In the genomic region with DNA sequence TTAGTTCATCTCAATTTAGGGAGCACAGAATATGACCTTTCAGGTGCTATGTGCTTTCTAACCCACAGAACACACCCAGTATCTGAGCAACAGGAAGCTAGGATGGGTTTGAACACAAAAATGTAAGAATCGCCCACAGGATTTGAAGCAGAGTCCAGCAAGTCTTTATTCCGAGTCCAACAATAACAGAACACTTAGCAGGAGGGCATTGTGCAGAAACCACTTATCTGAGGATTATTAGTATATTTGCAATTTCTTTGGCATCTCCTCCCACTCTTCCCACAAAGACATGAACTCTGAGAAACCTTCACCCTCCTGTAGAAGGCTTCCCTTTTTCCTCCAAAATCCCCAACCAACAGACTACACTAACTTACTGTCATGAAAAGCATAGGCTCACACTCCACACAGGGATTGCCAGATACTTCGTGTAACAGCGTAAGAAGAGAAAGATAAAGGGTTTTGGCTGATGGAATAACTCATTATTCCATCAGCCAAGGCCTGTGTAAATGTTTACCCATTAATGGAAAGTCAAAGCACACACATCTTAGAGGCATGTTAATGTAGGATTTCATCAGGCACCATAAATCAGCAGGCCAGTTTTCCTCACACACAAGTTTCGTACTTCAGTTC, we compare ENCODE assay signal across 13 cellular contexts. TPM values are rescaled to one million over a fixed set of nuclear protein-coding genes. Genes with fewer than 3 reads are reported as not detected.
DNase-seq lines count a peak whose midpoint lies in the region; ATAC-seq and TF ChIP-seq lines count a peak whose summit lies in the region.
"Had no signal": no experiment of that assay in that cellular context is flagged by ENCODE, and none has a peak within 500 bp of the region (broad histone marks: within the 10 kb centered on the region; RNA-seq: fewer than 3 reads in every experiment).

No MANE protein-coding gene starts in this region.

- H3K27me3 ChIP-seq in CD8-positive, alpha-beta T cell (ENCODE audit: insufficient read depth, low read length), result no peaks in the 10 kb centered on the region
- H3K27me3 ChIP-seq in MG63 (no peaks in the 10 kb centered on the region), tibial nerve (no peaks in the 10 kb centered on the region)
- H3K27me3 ChIP-seq: dorsolateral prefrontal cortex had no signal

- H3K36me3 ChIP-seq in CD8-positive, alpha-beta T cell (ENCODE audit: insufficient read depth, low read length), result no peaks in the 10 kb centered on the region
- H3K36me3 ChIP-seq in MG63, result peaks cover 20% of the 10 kb centered on the region
- no peaks in the 10 kb centered on the region for H3K36me3 ChIP-seq in tibial nerve

- H3K4me1 ChIP-seq in CD8-positive, alpha-beta T cell (ENCODE audit: insufficient read depth, low read length), result no peaks in the 10 kb centered on the region
- H3K4me1 ChIP-seq in tibial nerve, result peaks cover 0 to 45% (median 15%) of the 10 kb centered on the region in 4 donors

- POLR2A ChIA-PET in CD8-positive, alpha-beta T cell (lab: Charles Lee), result no interaction called here

- 27 to 28% methylated on average over 5 of the region's 5 CpGs for WGBS in tibial nerve, 2 donors

- peak; percentile 29 for ATAC-seq in CD8-positive, alpha-beta T cell
- no peak for ATAC-seq in GM18502 (IDR thresholded peaks at IDR 0.05; ENCODE audit: poor library complexity, unreplicated experiment)
- ATAC-seq: GM23338 had no signal

- H3K4me3 Mint-ChIP-seq in CD8-positive, alpha-beta T cell, result no peak overlapping the region
- H3K4me3 Mint-ChIP-seq: activated T-cell treated with anti-CD3 and anti-CD28 coated beads, Interleukin-2, amount 50 U/mL, for 24 hours; GM23338 had no signal

- no peak for TF ChIP-seq CTCF in CD8-positive, alpha-beta T cell (IDR thresholded peaks at IDR 0.05)
- TF ChIP-seq CTCF in tibial nerve (IDR thresholded peaks at IDR 0.05), result no peak

- H3K4me1 Mint-ChIP-seq in CD8-positive, alpha-beta T cell (ENCODE audit: low read depth), result peaks cover 7% of the 10 kb centered on the region

- no peak overlapping the region for H3K4me3 ChIP-seq in CD8-positive, alpha-beta T cell (ENCODE audit: low read depth, low read length)
- H3K4me3 ChIP-seq in MG63 (no peak overlapping the region), tibial nerve (no peak overlapping the region)
- H3K4me3 ChIP-seq: dorsolateral prefrontal cortex, GM23338 had no signal

- CTCF ChIA-PET in CD8-positive, alpha-beta T cell (lab: Charles Lee), result interaction anchor here (1.0 kb wide), 1 partner anchor 14 kb away, joined by 3 read pairs; no protein-coding TSS in a partner anchor

- no peak for DNase-seq in CD8-positive, alpha-beta T cell
- DNase-seq in MG63, result peak; percentile 69
- DNase-seq in brain pericyte (ENCODE audit: low read depth, low spot score), result peak; percentile 55
- DNase-seq in myocyte (ENCODE audit: low read depth), result peak; percentile 23
- no peak for DNase-seq in KG1 (lab: John Stamatoyannopoulos, UW)
- no peak for DNase-seq in putamen (ENCODE audit: low spot score)
- no peak for DNase-seq in tibial nerve (ENCODE audit: low spot score in 2 of 2)
- DNase-seq: activated T-cell treated with anti-CD3 and anti-CD28 coated beads, Interleukin-2, amount 50 U/mL, for 24 hours; dorsolateral prefrontal cortex; retina had no signal

- intact Hi-C loops in CD8-positive, alpha-beta T cell (cut with DNase I, micrococcal nuclease), result no loop called here

- H3K27ac Mint-ChIP-seq in CD8-positive, alpha-beta T cell, result no peak overlapping the region
- H3K27ac Mint-ChIP-seq: activated T-cell treated with anti-CD3 and anti-CD28 coated beads, Interleukin-2, amount 50 U/mL, for 24 hours; GM23338 had no signal

- no peaks in the 10 kb centered on the region for H3K36me3 Mint-ChIP-seq in CD8-positive, alpha-beta T cell

- H3K27me3 Mint-ChIP-seq in CD8-positive, alpha-beta T cell (ENCODE audit: low read depth), result peaks cover 3% of the 10 kb centered on the region

- no peaks in the 10 kb centered on the region for H3K9me3 ChIP-seq in CD8-positive, alpha-beta T cell (ENCODE audit: low read length)
- H3K9me3 ChIP-seq in MG63, result no peaks in the 10 kb centered on the region
- no peaks in the 10 kb centered on the region for H3K9me3 ChIP-seq in tibial nerve

- no peaks in the 10 kb centered on the region for H3K9me3 Mint-ChIP-seq in CD8-positive, alpha-beta T cell
- H3K9me3 Mint-ChIP-seq: activated T-cell treated with anti-CD3 and anti-CD28 coated beads, Interleukin-2, amount 50 U/mL, for 24 hours; GM23338 had no signal

- H3K27ac ChIP-seq in CD8-positive, alpha-beta T cell (ENCODE audit: low read depth, low read length), result no peak overlapping the region
- H3K27ac ChIP-seq in tibial nerve, result peak overlapping the region in 2 of 4 donors; percentile 33 to 56
- H3K27ac ChIP-seq: HL-60 had no signal

- TF ChIP-seq EP300 in tibial nerve (IDR thresholded peaks at IDR 0.05), result peak in 1 of 2 donors; percentile 5

- TF ChIP-seq POLR2A in tibial nerve (IDR thresholded peaks at IDR 0.05), result no peak

RNA-seq across cellular contexts. Expression of gene SIPA1L2, which starts 16.1 kb away (rescaled TPM):
- 1 to 10 TPM; 2.1 to 2.2 TPM for total RNA-seq in CD8-positive, alpha-beta T cell
- total RNA-seq in MG63 (2014; rRNA removed; shearing (Covaris generic); ENCODE audit: low replicate concordance), result 11.4 and 16.8 TPM in 2 replicates
- total RNA-seq in myocyte (7.0 and 12.4 TPM in 2 replicates), tibial nerve (10 to 100 TPM; 29.8 to 56.4 (median 40.7) TPM)
- 6.0 TPM for polyA plus RNA-seq in myocyte (2012)

Comparison
In these comparisons a context has a peak if more than half of its experiments do, and no peak if none do; other contexts are left out.
1. DNase-seq: peak in MG63 (single experiment), brain pericyte (single experiment) and myocyte (single experiment); none in CD8-positive, alpha-beta T cell (0 of 7), KG1 (single experiment), putamen (single experiment) and tibial nerve (0 of 2).